In the genomic region with DNA sequence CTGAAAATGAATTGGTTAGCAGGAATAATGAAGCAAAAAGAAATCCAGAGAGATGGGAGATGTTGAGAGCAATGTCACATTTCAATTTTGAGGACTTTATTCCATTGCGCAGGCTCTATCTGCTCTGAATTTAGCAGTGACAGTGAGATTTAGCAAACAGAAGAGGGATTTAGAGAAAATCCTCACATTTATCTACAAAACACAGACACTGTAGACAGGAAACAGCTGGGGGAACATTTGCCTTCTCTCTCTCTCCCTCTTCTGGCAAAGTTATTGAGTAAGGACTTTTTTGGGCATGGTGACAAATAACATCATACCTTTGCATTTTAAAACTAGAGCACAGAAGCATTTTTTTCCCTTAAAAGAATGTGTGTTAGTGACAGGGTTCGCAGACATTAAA, we compare ENCODE assay signal across 1 cellular context.
A peak's percentile ranks its signal among the peaks of the same experiment; 100 is the strongest.
TF ChIP-seq lines count a peak whose summit lies in the region.

Gene IGF1 (minus strand): TSS at position 163 of the 400 bp plus-strand sequence. CDS start 182 bp downstream, outside the sequence.

TF ChIP-seq in SK-N-SH, 30 proteins besides CTCF, POLR2A, EP300 and RAD21 (continued from another document):
- TF ChIP-seq SMC3 (IDR thresholded peaks at IDR 0.05; ENCODE audit: low read depth, low read length), result 0 out of 2 replicates have a peak, but pooled peaks have one; percentile 10
- TF ChIP-seq TCF12 (IDR thresholded peaks at IDR 0.05), result peak; percentile 27; the same call in 1 of the 2 replicates
- 0 out of 2 replicates have a peak, but pooled peaks have one; percentile 33 for TF ChIP-seq NFIC (IDR thresholded peaks at IDR 0.05; ENCODE audit: borderline replicate concordance)
- no peak for TF ChIP-seq TAF1 (IDR thresholded peaks at IDR 0.05; ENCODE audit: borderline replicate concordance, low read depth, low read length)
- no peak for TF ChIP-seq FOXJ3 (CRISPR knock-in tag; IDR thresholded peaks at IDR 0.05)
- TF ChIP-seq MAX (IDR thresholded peaks at IDR 0.05; ENCODE audit: low read depth), result no peak
- no peak for TF ChIP-seq MEF2A (IDR thresholded peaks at IDR 0.05; ENCODE audit: borderline replicate concordance, low read depth)
